2 cellular contexts compared by ENCODE assay signal in the genomic region with DNA sequence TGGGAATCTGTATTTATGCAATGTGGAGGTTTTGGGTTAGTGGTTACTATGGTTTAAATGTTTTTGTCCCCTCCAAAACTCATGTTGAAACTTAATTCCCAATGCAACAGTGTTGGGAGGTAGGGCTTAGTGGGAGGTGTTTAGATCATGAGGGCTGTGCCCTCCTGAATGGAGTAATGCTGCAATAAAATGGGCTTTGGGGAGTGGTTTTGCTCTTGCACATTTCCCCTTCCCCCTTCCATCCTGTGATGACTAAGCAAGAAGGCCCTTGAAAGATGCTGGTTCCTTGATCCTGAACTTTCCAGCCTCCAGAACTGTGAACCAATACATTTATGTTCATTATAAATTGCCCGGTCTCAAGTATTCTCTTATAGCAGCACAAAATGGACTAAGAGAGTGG.
TF ChIP-seq lines count a peak whose summit lies in the region.

No MANE protein-coding gene starts in this region.

TF ChIP-seq in A549, 52 proteins besides CTCF, POLR2A, EP300 and RAD21:
- no peak for TF ChIP-seq FOSL2 (IDR thresholded peaks at IDR 0.05)
- TF ChIP-seq FOSL2 (CRISPR knock-in tag; IDR thresholded peaks at IDR 0.05) = peak; percentile 46; the same call in 1 of the 2 replicates
- TF ChIP-seq MAFK (IDR thresholded peaks at IDR 0.05; ENCODE audit: partially characterized antibody) = peak; percentile 60
- no peak for TF ChIP-seq CBX2 (IDR thresholded peaks at IDR 0.05; ENCODE audit: borderline replicate concordance, low read depth)
- TF ChIP-seq RNF2 (IDR thresholded peaks at IDR 0.05; ENCODE audit: borderline replicate concordance, low read depth) = no peak

TF ChIP-seq in H1, 55 proteins besides CTCF, POLR2A, EP300 and RAD21:
- TF ChIP-seq, protein P1, sequence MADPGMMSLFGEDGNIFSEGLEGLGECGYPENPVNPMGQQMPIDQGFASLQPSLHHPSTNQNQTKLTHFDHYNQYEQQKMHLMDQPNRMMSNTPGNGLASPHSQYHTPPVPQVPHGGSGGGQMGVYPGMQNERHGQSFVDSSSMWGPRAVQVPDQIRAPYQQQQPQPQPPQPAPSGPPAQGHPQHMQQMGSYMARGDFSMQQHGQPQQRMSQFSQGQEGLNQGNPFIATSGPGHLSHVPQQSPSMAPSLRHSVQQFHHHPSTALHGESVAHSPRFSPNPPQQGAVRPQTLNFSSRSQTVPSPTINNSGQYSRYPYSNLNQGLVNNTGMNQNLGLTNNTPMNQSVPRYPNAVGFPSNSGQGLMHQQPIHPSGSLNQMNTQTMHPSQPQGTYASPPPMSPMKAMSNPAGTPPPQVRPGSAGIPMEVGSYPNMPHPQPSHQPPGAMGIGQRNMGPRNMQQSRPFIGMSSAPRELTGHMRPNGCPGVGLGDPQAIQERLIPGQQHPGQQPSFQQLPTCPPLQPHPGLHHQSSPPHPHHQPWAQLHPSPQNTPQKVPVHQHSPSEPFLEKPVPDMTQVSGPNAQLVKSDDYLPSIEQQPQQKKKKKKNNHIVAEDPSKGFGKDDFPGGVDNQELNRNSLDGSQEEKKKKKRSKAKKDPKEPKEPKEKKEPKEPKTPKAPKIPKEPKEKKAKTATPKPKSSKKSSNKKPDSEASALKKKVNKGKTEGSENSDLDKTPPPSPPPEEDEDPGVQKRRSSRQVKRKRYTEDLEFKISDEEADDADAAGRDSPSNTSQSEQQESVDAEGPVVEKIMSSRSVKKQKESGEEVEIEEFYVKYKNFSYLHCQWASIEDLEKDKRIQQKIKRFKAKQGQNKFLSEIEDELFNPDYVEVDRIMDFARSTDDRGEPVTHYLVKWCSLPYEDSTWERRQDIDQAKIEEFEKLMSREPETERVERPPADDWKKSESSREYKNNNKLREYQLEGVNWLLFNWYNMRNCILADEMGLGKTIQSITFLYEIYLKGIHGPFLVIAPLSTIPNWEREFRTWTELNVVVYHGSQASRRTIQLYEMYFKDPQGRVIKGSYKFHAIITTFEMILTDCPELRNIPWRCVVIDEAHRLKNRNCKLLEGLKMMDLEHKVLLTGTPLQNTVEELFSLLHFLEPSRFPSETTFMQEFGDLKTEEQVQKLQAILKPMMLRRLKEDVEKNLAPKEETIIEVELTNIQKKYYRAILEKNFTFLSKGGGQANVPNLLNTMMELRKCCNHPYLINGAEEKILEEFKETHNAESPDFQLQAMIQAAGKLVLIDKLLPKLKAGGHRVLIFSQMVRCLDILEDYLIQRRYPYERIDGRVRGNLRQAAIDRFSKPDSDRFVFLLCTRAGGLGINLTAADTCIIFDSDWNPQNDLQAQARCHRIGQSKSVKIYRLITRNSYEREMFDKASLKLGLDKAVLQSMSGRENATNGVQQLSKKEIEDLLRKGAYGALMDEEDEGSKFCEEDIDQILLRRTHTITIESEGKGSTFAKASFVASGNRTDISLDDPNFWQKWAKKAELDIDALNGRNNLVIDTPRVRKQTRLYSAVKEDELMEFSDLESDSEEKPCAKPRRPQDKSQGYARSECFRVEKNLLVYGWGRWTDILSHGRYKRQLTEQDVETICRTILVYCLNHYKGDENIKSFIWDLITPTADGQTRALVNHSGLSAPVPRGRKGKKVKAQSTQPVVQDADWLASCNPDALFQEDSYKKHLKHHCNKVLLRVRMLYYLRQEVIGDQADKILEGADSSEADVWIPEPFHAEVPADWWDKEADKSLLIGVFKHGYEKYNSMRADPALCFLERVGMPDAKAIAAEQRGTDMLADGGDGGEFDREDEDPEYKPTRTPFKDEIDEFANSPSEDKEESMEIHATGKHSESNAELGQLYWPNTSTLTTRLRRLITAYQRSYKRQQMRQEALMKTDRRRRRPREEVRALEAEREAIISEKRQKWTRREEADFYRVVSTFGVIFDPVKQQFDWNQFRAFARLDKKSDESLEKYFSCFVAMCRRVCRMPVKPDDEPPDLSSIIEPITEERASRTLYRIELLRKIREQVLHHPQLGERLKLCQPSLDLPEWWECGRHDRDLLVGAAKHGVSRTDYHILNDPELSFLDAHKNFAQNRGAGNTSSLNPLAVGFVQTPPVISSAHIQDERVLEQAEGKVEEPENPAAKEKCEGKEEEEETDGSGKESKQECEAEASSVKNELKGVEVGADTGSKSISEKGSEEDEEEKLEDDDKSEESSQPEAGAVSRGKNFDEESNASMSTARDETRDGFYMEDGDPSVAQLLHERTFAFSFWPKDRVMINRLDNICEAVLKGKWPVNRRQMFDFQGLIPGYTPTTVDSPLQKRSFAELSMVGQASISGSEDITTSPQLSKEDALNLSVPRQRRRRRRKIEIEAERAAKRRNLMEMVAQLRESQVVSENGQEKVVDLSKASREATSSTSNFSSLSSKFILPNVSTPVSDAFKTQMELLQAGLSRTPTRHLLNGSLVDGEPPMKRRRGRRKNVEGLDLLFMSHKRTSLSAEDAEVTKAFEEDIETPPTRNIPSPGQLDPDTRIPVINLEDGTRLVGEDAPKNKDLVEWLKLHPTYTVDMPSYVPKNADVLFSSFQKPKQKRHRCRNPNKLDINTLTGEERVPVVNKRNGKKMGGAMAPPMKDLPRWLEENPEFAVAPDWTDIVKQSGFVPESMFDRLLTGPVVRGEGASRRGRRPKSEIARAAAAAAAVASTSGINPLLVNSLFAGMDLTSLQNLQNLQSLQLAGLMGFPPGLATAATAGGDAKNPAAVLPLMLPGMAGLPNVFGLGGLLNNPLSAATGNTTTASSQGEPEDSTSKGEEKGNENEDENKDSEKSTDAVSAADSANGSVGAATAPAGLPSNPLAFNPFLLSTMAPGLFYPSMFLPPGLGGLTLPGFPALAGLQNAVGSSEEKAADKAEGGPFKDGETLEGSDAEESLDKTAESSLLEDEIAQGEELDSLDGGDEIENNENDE (IDR thresholded peaks at IDR 0.05; ENCODE audit: insufficient replicate concordance, low read length) = no peak
- peak; percentile 57; the same call in 1 of the 2 replicates for TF ChIP-seq MAFK (IDR thresholded peaks at IDR 0.05; ENCODE audit: low read depth, low read length)
